9 cellular contexts compared by ENCODE assay signal in genomic region chr3:136042608-136043221, GRCh38.
A peak's percentile ranks its signal among the peaks of the same experiment; 100 is the strongest.
DNase-seq lines count a peak whose midpoint lies in the region; ATAC-seq and TF ChIP-seq lines count a peak whose summit lies in the region.
"Had no signal": no experiment of that assay in that cellular context is flagged by ENCODE, and none has a peak within 500 bp of the region (broad histone marks: within the 10 kb centered on the region; RNA-seq: fewer than 3 reads in every experiment).

No MANE protein-coding gene starts in this region.

- no peaks in the 10 kb centered on the region for H3F3A ChIP-seq in neural cell (ENCODE audit: insufficient read depth, low read length, poor library complexity, severe bottlenecking)

- no peak overlapping the region for H3K9ac ChIP-seq in Karpas-422 (ENCODE audit: low read length)
- no peak overlapping the region for H3K9ac ChIP-seq in neural cell (ENCODE audit: low read length)

- no peaks in the 10 kb centered on the region for H4K20me1 ChIP-seq in Karpas-422 (ENCODE audit: insufficient read depth, low read depth, low read length)
- no peaks in the 10 kb centered on the region for H4K20me1 ChIP-seq in neural cell (ENCODE audit: insufficient read depth)

- H3K36me3 ChIP-seq in Karpas-422 (ENCODE audit: insufficient read depth, low read length): no peaks in the 10 kb centered on the region
- no peaks in the 10 kb centered on the region for H3K36me3 ChIP-seq in Peyer's patch
- no peaks in the 10 kb centered on the region for H3K36me3 ChIP-seq in neural cell (ENCODE audit: insufficient read depth, low read length)

- H3K27ac ChIP-seq in Karpas-422 (ENCODE audit: low read length) (no peak overlapping the region), Peyer's patch (no peak overlapping the region), neural cell (ENCODE audit: low read length) (no peak overlapping the region)
- H3K27ac ChIP-seq: skin epidermis had no signal

- TF ChIP-seq CTCF in Peyer's patch (IDR thresholded peaks at IDR 0.05): peak in 4 of 6 experiments; percentile 45 to 61 (median 60)
- peak; percentile 76 for TF ChIP-seq CTCF in neural cell (IDR thresholded peaks at IDR 0.05; ENCODE audit: poor library complexity, severe bottlenecking)

- H3K4me1 ChIP-seq in Karpas-422 (ENCODE audit: low read length): no peaks in the 10 kb centered on the region
- no peaks in the 10 kb centered on the region for H3K4me1 ChIP-seq in Peyer's patch

- H3K79me2 ChIP-seq in Karpas-422 (ENCODE audit: low read length): no peaks in the 10 kb centered on the region
- H3K79me2 ChIP-seq in neural cell (replicated peaks; ENCODE audit: insufficient read depth, low read length): no peaks in the 10 kb centered on the region

- no peaks in the 10 kb centered on the region for H3K27me3 ChIP-seq in Karpas-422 (ENCODE audit: low read length)
- H3K27me3 ChIP-seq in Peyer's patch: no peaks in the 10 kb centered on the region
- no peaks in the 10 kb centered on the region for H3K27me3 ChIP-seq in neural cell (ENCODE audit: insufficient read depth, low read depth, low read length)

- no peak for ATAC-seq in HG03354 (IDR thresholded peaks at IDR 0.05; ENCODE audit: poor library complexity, severe bottlenecking, unreplicated experiment)
- ATAC-seq in GM21786 (IDR thresholded peaks at IDR 0.05; ENCODE audit: unreplicated experiment): no peak

- no peaks in the 10 kb centered on the region for H3K9me3 ChIP-seq in Karpas-422 (ENCODE audit: low read length)
- H3K9me3 ChIP-seq in Peyer's patch: no peaks in the 10 kb centered on the region
- no peaks in the 10 kb centered on the region for H3K9me3 ChIP-seq in neural cell (ENCODE audit: low read length)

- no peak for TF ChIP-seq POLR2A in Peyer's patch (IDR thresholded peaks at IDR 0.05)
- TF ChIP-seq POLR2A in erythroblast (IDR thresholded peaks at IDR 0.05; ENCODE audit: low read length): no peak

- no peak overlapping the region for H3K4me3 ChIP-seq in Karpas-422 (ENCODE audit: low read length)
- no peak overlapping the region for H3K4me3 ChIP-seq in Peyer's patch
- H3K4me3 ChIP-seq in neural cell (ENCODE audit: low read length): no peak overlapping the region
- H3K4me3 ChIP-seq: skin epidermis had no signal

- TF ChIP-seq EP300 in neural cell (conservative IDR thresholded peaks at IDR 0.05; ENCODE audit: poor library complexity, severe bottlenecking): no peak

- H3K4me2 ChIP-seq in Karpas-422 (ENCODE audit: low read depth, low read length, poor library complexity, severe bottlenecking) (no peak overlapping the region), neural cell (ENCODE audit: low read length) (no peak overlapping the region)

- no peak overlapping the region for H2AFZ ChIP-seq in Karpas-422 (ENCODE audit: low read length)
- H2AFZ ChIP-seq in neural cell (ENCODE audit: low read depth, low read length): no peak overlapping the region

- DNase-seq in DMS79 treated with DMSO at 0.1 percent for 48 hours (lab: John Stamatoyannopoulos, UW) (peak; percentile 44), Karpas-422 (peak; percentile 86), Peyer's patch (no peak), erythroblast (lab: John Stamatoyannopoulos, UW) (peak; percentile 49 to 66), activated gamma-delta T cell treated with Interleukin-2 at 50 U/mL for 16 hours (no peak)

- H3K9me2 ChIP-seq in Karpas-422 (replicated peaks; ENCODE audit: insufficient read depth, low read length) (no peaks in the 10 kb centered on the region), neural cell (ENCODE audit: insufficient read depth, low read length) (no peaks in the 10 kb centered on the region)

- TF ChIP-seq RAD21 in neural cell (conservative IDR thresholded peaks at IDR 0.05): peak; percentile 76

TF ChIP-seq in neural cell, 6 proteins besides CTCF, POLR2A, EP300 and RAD21:
- TF ChIP-seq SMC3 (conservative IDR thresholded peaks at IDR 0.05; ENCODE audit: poor library complexity) (peak; percentile 74), EZH2 (IDR thresholded peaks at IDR 0.05; ENCODE audit: borderline replicate concordance, insufficient read depth, low read length, poor library complexity, severe bottlenecking) (no peak)

Comparison
In these comparisons a context has a peak if more than half of its experiments do, and no peak if none do; other contexts are left out.
1. DNase-seq: peak in DMS79 treated with DMSO at 0.1 percent for 48 hours (single experiment), Karpas-422 (single experiment) and erythroblast (2 of 2); none in Peyer's patch (0 of 3) and activated gamma-delta T cell treated with Interleukin-2 at 50 U/mL for 16 hours (single experiment).